Comparison of ENCODE assay signal across 29 cellular contexts in genomic region chr3:119409844-119410243, GRCh38.
"Had no signal": no experiment of that assay in that cellular context is flagged by ENCODE, and none has a peak within 500 bp of the region (broad histone marks: within the 10 kb centered on the region; RNA-seq: fewer than 3 reads in every experiment).

No MANE protein-coding gene starts in this region.

- H3K9me3 ChIP-seq: body of pancreas, breast epithelium, SJCRH30 had no signal

- H3K27me3 Mint-ChIP-seq: activated CD4-positive, alpha-beta memory T cell treated with anti-CD3 and anti-CD28 coated beads for 36 hours; activated naive CD4-positive, alpha-beta T cell treated with anti-CD3 and anti-CD28 coated beads, Interleukin-2, amount 50 U/mL, for 24 hours; activated naive CD8-positive, alpha-beta T cell treated with anti-CD3 and anti-CD28 coated beads, Interleukin-2, amount 10 ng/mL, durations not matched to agents 7 days and 5 days had no signal

- H3K9me3 Mint-ChIP-seq: activated CD4-positive, alpha-beta memory T cell treated with anti-CD3 and anti-CD28 coated beads for 36 hours; activated naive CD4-positive, alpha-beta T cell treated with anti-CD3 and anti-CD28 coated beads, Interleukin-2, amount 50 U/mL, for 24 hours; activated naive CD8-positive, alpha-beta T cell treated with anti-CD3 and anti-CD28 coated beads, Interleukin-2, amount 10 ng/mL, durations not matched to agents 7 days and 5 days; activated T-helper 2 cell treated with anti-CD3 and anti-CD28 coated beads, Interferon-gamma antibody, Interleukin-2, Interleukin-4, amounts not matched to agents 10 μg/mL and 5 μg/mL and 100 μg/mL, durations not matched to agents 14 hours and 24 hours and 36 hours; T-helper 2 cell treated with Interferon-gamma antibody and Interleukin-4, amounts not matched to agents 5 μg/mL and 100 μg/mL, for 36 hours had no signal

- ATAC-seq: body of pancreas, K562 had no signal

- H3K27ac Mint-ChIP-seq: activated CD4-positive, alpha-beta memory T cell treated with anti-CD3 and anti-CD28 coated beads for 36 hours; activated naive CD8-positive, alpha-beta T cell treated with anti-CD3 and anti-CD28 coated beads, Interleukin-2, amount 10 ng/mL, durations not matched to agents 7 days and 5 days; activated T-helper 2 cell treated with anti-CD3 and anti-CD28 coated beads, Interferon-gamma antibody, Interleukin-2, Interleukin-4, amounts not matched to agents 10 μg/mL and 5 μg/mL and 100 μg/mL, durations not matched to agents 14 hours and 24 hours and 36 hours; T-helper 2 cell treated with Interferon-gamma antibody and Interleukin-4, amounts not matched to agents 5 μg/mL and 100 μg/mL, for 36 hours had no signal

- H3K36me3 Mint-ChIP-seq: activated naive CD8-positive, alpha-beta T cell treated with anti-CD3 and anti-CD28 coated beads, Interleukin-2, amount 10 ng/mL, durations not matched to agents 7 days and 5 days had no signal

- H3K27ac ChIP-seq: body of pancreas, breast epithelium, PC-9, RWPE1, SJCRH30, SK-N-MC had no signal

- H3K36me3 ChIP-seq: breast epithelium had no signal

- H3K4me3 ChIP-seq: body of pancreas, breast epithelium, K562, PC-9, SJCRH30, SK-N-MC had no signal

- H3K4me1 ChIP-seq: body of pancreas, breast epithelium, SJCRH30 had no signal

- H3K4me1 Mint-ChIP-seq: activated naive CD4-positive, alpha-beta T cell treated with anti-CD3 and anti-CD28 coated beads, Interleukin-2, amount 50 U/mL, for 24 hours had no signal

- H3K27me3 ChIP-seq: body of pancreas, breast epithelium, SJCRH30 had no signal

- H2AFZ ChIP-seq: PC-9 had no signal

- DNase-seq: activated CD4-positive, alpha-beta memory T cell treated with anti-CD3 and anti-CD28 coated beads for 36 hours; activated CD4-positive, alpha-beta T cell treated with anti-CD3 and anti-CD28 coated beads, Interleukin-2, amount 50 U/mL, for 1 hour; activated CD8-positive, alpha-beta memory T cell treated with anti-CD3 and anti-CD28 coated beads, Interleukin-2, amount 50 U/mL, for 4 hours; activated gamma-delta T cell; activated naive CD4-positive, alpha-beta T cell treated with Interleukin-2 at 50 U/mL for 16 hours; activated naive CD8-positive, alpha-beta T cell treated with anti-CD3 and anti-CD28 coated beads, Interleukin-2, amount 10 ng/mL, durations not matched to agents 7 days and 5 days; activated T-cell treated with anti-CD3 and anti-CD28 coated beads for 4 hours; activated T-cell treated with anti-CD3 and anti-CD28 coated beads, Interleukin-2, amount 50 U/mL, for 48 hours; body of pancreas; NCI-H1092 treated with DMSO at 0.1 percent for 48 hours; NCI-H1417; NCI-H146; NCI-H187; NCI-H2029 treated with DMSO at 0.1 percent for 48 hours; NCI-H2107; NCI-H2171; NCI-H510A; NCI-H526; NCI-H748 treated with DMSO at 0.1 percent for 48 hours; PC-9; Right ventricle myocardium superior; SJCRH30 had no signal

- H3K4me3 Mint-ChIP-seq: activated CD4-positive, alpha-beta memory T cell treated with anti-CD3 and anti-CD28 coated beads for 36 hours; activated naive CD4-positive, alpha-beta T cell treated with anti-CD3 and anti-CD28 coated beads, Interleukin-2, amount 50 U/mL, for 24 hours; activated naive CD8-positive, alpha-beta T cell treated with anti-CD3 and anti-CD28 coated beads, Interleukin-2, amount 10 ng/mL, durations not matched to agents 7 days and 5 days; T-helper 2 cell treated with Interferon-gamma antibody and Interleukin-4, amounts not matched to agents 5 μg/mL and 100 μg/mL, for 36 hours had no signal

- H3K4me2 ChIP-seq: PC-9 had no signal
